In the genomic region with DNA sequence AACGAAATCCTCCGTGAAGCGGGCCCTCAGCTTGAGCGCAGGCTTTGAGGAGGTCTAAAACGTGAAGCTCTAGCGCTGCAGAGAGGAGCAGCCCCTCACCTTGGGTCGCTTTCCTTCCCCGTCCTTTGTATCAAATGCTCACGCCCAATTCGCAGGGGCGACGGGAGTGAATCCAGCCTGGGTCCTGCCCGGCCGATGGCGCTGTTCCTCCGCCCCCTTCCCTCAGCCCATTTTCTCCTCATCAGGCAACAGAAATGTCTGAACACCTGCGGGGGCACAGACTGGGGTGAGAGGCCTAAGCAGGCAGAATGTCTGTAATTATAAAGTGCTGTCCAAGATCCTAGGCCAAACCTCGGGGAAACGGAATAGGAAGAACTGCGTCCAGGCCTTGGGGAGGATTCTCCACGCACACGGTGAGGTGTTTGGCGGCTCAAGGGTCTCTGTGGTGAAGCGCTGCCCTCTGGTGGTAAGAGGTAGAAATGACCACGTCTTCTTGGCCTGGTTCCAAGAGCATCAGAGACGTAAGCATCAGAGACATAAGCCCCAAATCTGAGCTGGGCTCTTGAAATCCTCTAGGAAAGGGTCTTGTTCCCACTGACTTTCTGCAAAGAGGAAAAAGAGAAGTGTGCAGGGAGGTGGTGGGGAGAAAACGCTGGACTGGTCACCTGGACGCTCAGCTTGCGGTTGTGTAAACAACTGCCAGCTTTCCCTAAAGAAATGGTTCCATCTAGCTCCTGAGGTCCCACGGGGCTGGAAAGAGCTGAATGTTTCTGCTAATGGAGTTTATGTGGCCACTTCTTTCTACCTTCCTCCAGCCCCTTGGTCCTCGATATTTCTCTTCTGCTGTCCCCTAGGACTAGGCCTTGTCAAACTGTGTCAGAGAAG, we compare ENCODE assay signal across 8 cellular contexts.
DNase-seq lines count a peak whose midpoint lies in the region; ATAC-seq, FAIRE-seq and TF ChIP-seq lines count a peak whose summit lies in the region.

No MANE protein-coding gene starts in this region.

- peak overlapping the region in 1 of 4 donors; percentile 10 for H3K4me3 Mint-ChIP-seq in CD4-positive, CD25-positive, alpha-beta regulatory T cell

- no peaks in the 10 kb centered on the region for H4K20me1 ChIP-seq in endothelial cell of umbilical vein (replicated peaks; ENCODE audit: control insufficient read depth, extremely low read depth, insufficient read depth, low read length)

- no peaks in the 10 kb centered on the region for H3K36me3 ChIP-seq in CD4-positive, CD25-positive, alpha-beta regulatory T cell (ENCODE audit: control insufficient read depth, insufficient read depth, low read length)
- no peaks in the 10 kb centered on the region for H3K36me3 ChIP-seq in endothelial cell of umbilical vein (ENCODE audit: control insufficient read depth in 2 of 2, extremely low read depth in 1 of 2, insufficient read depth in 2 of 2, low read length in 2 of 2)

- H3K4me3 ChIP-seq in CD4-positive, CD25-positive, alpha-beta regulatory T cell (ENCODE audit: low read depth, low read length) = no peak overlapping the region
- no peak overlapping the region for H3K4me3 ChIP-seq in HFF-Myc (replicated peaks; ENCODE audit: low read depth, low read length)
- no peak overlapping the region for H3K4me3 ChIP-seq in endothelial cell of umbilical vein (replicated peaks in 1 of 3; ENCODE audit: insufficient read depth in 1 of 3, low read depth in 1 of 3, low read length in 3 of 3)

- no peaks in the 10 kb centered on the region for H3K79me2 ChIP-seq in endothelial cell of umbilical vein (ENCODE audit: control insufficient read depth, insufficient read depth, low read length)

- no peaks in the 10 kb centered on the region for H3K9me3 Mint-ChIP-seq in CD4-positive, CD25-positive, alpha-beta regulatory T cell

- peak; percentile 83 for TF ChIP-seq CTCF in HFF-Myc (IDR thresholded peaks at IDR 0.05; ENCODE audit: low read depth, low read length, missing control alignments)
- peak; percentile 69 to 86 for TF ChIP-seq CTCF in endothelial cell of umbilical vein (IDR thresholded peaks at IDR 0.05; ENCODE audit: extremely low read depth in 1 of 2, insufficient read depth in 1 of 2, low read depth in 1 of 2, low read length in 2 of 2)

- peak overlapping the region; percentile 18 to 38 (median 20) for H3K27ac Mint-ChIP-seq in CD4-positive, CD25-positive, alpha-beta regulatory T cell

- no peaks in the 10 kb centered on the region for H3K36me3 Mint-ChIP-seq in CD4-positive, CD25-positive, alpha-beta regulatory T cell

- H3K4me1 Mint-ChIP-seq in CD4-positive, CD25-positive, alpha-beta regulatory T cell = peaks cover 3 to 49% (median 46%) of the 10 kb centered on the region in 4 donors

- intact Hi-C loops in endothelial cell of umbilical vein (cut with micrococcal nuclease) = loop anchor here (1.0 to 10.0 kb wide), 4 partner anchors 151 to 256 kb away; no protein-coding TSS in a partner anchor

- no peak overlapping the region for H3K4me2 ChIP-seq in endothelial cell of umbilical vein (ENCODE audit: insufficient read depth, low read length)

- TF ChIP-seq POLR2A in endothelial cell of umbilical vein (IDR thresholded peaks at IDR 0.05; ENCODE audit: low read depth, low read length) = no peak

- H3K27me3 Mint-ChIP-seq in CD4-positive, CD25-positive, alpha-beta regulatory T cell = peaks cover 9% of the 10 kb centered on the region

- BruUV-seq in endothelial cell of umbilical vein (replicated peaks; lab: Mats Ljungman, UMichigan) = no TSS peak

- no peaks in the 10 kb centered on the region for H3K9me1 ChIP-seq in endothelial cell of umbilical vein (replicated peaks; ENCODE audit: control insufficient read depth, extremely low read depth, insufficient read depth, low read length)

- POLR2A ChIA-PET in endothelial cell of umbilical vein (lab: Charles Lee) = no interaction called here

- peaks cover 35% of the 10 kb centered on the region for H3K4me1 ChIP-seq in CD4-positive, CD25-positive, alpha-beta regulatory T cell (ENCODE audit: control insufficient read depth, insufficient read depth, low read length, poor library complexity, severe bottlenecking)
- no peaks in the 10 kb centered on the region for H3K4me1 ChIP-seq in endothelial cell of umbilical vein (ENCODE audit: control insufficient read depth, extremely low read depth, insufficient read depth, low read length)

- peak; percentile 65 to 72 for ATAC-seq in CD4-positive, CD25-positive, alpha-beta regulatory T cell (ENCODE audit: low read depth in 2 of 2)

- dilution Hi-C loops in endothelial cell of umbilical vein (cut with MboI; ENCODE audit: extremely low pct_ligation_motif_present, low sequenced_read_pairs) = no loop called here

- H3K27me3 ChIP-seq in CD4-positive, CD25-positive, alpha-beta regulatory T cell (ENCODE audit: control insufficient read depth, insufficient read depth, low read length) = peaks cover 3% of the 10 kb centered on the region
- H3K27me3 ChIP-seq in endothelial cell of umbilical vein (ENCODE audit: control insufficient read depth in 2 of 2, insufficient read depth in 2 of 2, low read length in 2 of 2) = no peaks in the 10 kb centered on the region

- no peak overlapping the region for H3K9ac ChIP-seq in endothelial cell of umbilical vein (replicated peaks; ENCODE audit: extremely low read depth, insufficient read depth, low read length)

- no peak overlapping the region for H3K27ac ChIP-seq in CD4-positive, CD25-positive, alpha-beta regulatory T cell (ENCODE audit: insufficient read depth, low read length, poor library complexity, severe bottlenecking)
- no peak overlapping the region for H3K27ac ChIP-seq in endothelial cell of umbilical vein (ENCODE audit: insufficient read depth, low read depth, low read length)

- no peaks in the 10 kb centered on the region for H3K9me3 ChIP-seq in CD4-positive, CD25-positive, alpha-beta regulatory T cell (ENCODE audit: control insufficient read depth in 2 of 2, low read length in 2 of 2)
- H3K9me3 ChIP-seq in endothelial cell of umbilical vein (replicated peaks; ENCODE audit: control insufficient read depth, insufficient read depth, low read length) = no peaks in the 10 kb centered on the region

- peak; percentile 64 to 88 (median 81) for DNase-seq in CD4-positive, CD25-positive, alpha-beta regulatory T cell
- DNase-seq in HFF-Myc (ENCODE audit: extremely low read depth, low read depth) = peak; percentile 47
- DNase-seq in NCI-H82 treated with DMSO at 0.1 percent for 48 hours (lab: John Stamatoyannopoulos, UW; ENCODE audit: unreplicated experiment) = peak; percentile 66
- DNase-seq in activated CD8-positive, alpha-beta memory T cell treated with anti-CD3 and anti-CD28 coated beads for 4 hours (ENCODE audit: low read depth in 2 of 2) = peak; percentile 50 to 51
- peak; percentile 82 for DNase-seq in endothelial cell of umbilical vein (ENCODE audit: low read depth, low spot score)
- peak; percentile 44 for DNase-seq in middle frontal gyrus (ENCODE audit: extremely low spot score, low spot score)
- DNase-seq in stimulated activated CD8-positive, alpha-beta memory T cell treated with anti-CD3 and anti-CD28 coated beads, Interleukin-4, amount 100 ng/mL, for 4 hours (ENCODE audit: low read depth in 2 of 2, low spot score in 1 of 2) = peak; percentile 33 to 58
- no peak for DNase-seq in amniotic stem cell (lab: John Stamatoyannopoulos, UW)

- peak overlapping the region; percentile 17 for H2AFZ ChIP-seq in endothelial cell of umbilical vein (ENCODE audit: low read depth, low read length)

- peak; percentile 96 for FAIRE-seq in endothelial cell of umbilical vein (lab: Jason Lieb, UNC)

- CTCF ChIA-PET in endothelial cell of umbilical vein (lab: Charles Lee) = interaction anchor here (0.7 to 4.6 kb wide), 14 partner anchors 9 to 259 kb away, joined by 3 to 70 read pairs (median 5); no protein-coding TSS in a partner anchor

TF ChIP-seq in endothelial cell of umbilical vein, 7 proteins besides CTCF, POLR2A, EP300 and RAD21:
- TF ChIP-seq MYC (IDR thresholded peaks at IDR 0.05; ENCODE audit: low read depth, low read length) (no peak), GATA2 (IDR thresholded peaks at IDR 0.05; ENCODE audit: insufficient read depth, insufficient read length, low read depth, low read length) (no peak), EZH2 (IDR thresholded peaks at IDR 0.05; ENCODE audit: borderline replicate concordance, low read depth, low read length, severe bottlenecking) (no peak), JUN (IDR thresholded peaks at IDR 0.05; ENCODE audit: borderline replicate concordance, insufficient read depth, insufficient read length, low read depth) (no peak)
- TF ChIP-seq, protein P1, sequence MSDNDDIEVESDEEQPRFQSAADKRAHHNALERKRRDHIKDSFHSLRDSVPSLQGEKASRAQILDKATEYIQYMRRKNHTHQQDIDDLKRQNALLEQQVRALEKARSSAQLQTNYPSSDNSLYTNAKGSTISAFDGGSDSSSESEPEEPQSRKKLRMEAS (IDR thresholded peaks at IDR 0.05; ENCODE audit: insufficient read depth, insufficient read length) = no peak
